Comparison of ENCODE assay signal across 1 cellular context in genomic region chr1:29635501-29636263, GRCh38.
TF ChIP-seq lines count a peak whose summit lies in the region.

No MANE protein-coding gene starts in this region.

TF ChIP-seq in H1, 55 proteins besides CTCF, POLR2A, EP300 and RAD21:
- TF ChIP-seq CHD2 (IDR thresholded peaks at IDR 0.05; ENCODE audit: low read length): no peak
- TF ChIP-seq SP4 (IDR thresholded peaks at IDR 0.05; ENCODE audit: low read length): no peak
- TF ChIP-seq USF2 (IDR thresholded peaks at IDR 0.05; ENCODE audit: low read length): no peak
- no peak for TF ChIP-seq RXRA (IDR thresholded peaks at IDR 0.05; ENCODE audit: insufficient read depth, low read depth, low read length)
- no peak for TF ChIP-seq HDAC2 (IDR thresholded peaks at IDR 0.05; ENCODE audit: borderline replicate concordance in 1 of 2, low read depth in 2 of 2, low read length in 2 of 2)
- no peak for TF ChIP-seq E2F6 (IDR thresholded peaks at IDR 0.05)
- no peak for TF ChIP-seq RBBP5 (IDR thresholded peaks at IDR 0.05; ENCODE audit: borderline replicate concordance, low read depth, low read length)
- no peak for TF ChIP-seq YY1 (IDR thresholded peaks at IDR 0.05; ENCODE audit: low read depth, low read length)
- no peak for TF ChIP-seq CBX5 (IDR thresholded peaks at IDR 0.05; ENCODE audit: low read depth, low read length)
- no peak for TF ChIP-seq BRCA1 (IDR thresholded peaks at IDR 0.05; ENCODE audit: low read depth, low read length)
- TF ChIP-seq CTBP2 (IDR thresholded peaks at IDR 0.05; ENCODE audit: borderline replicate concordance, insufficient read depth, insufficient read length, low read length): no peak
- no peak for TF ChIP-seq HDAC6 (IDR thresholded peaks at IDR 0.05; ENCODE audit: low read depth, low read length)
